ENCODE assay signal across 8 cellular contexts in genomic region chr22:49826603-49827306, GRCh38. TPM values are rescaled to one million over a fixed set of nuclear protein-coding genes. Genes with fewer than 3 reads are reported as not detected.
DNase-seq lines count a peak whose midpoint lies in the region; ATAC-seq and TF ChIP-seq lines count a peak whose summit lies in the region.

No MANE protein-coding gene starts in this region.

- intact Hi-C loops in right lobe of liver (cut with DNase I): no loop called here

- H3K36me3 ChIP-seq in SJCRH30 (peaks cover 38% of the 10 kb centered on the region), right lobe of liver (peaks cover 6 to 23% (median 16%) of the 10 kb centered on the region in 4 donors)

- DNase-seq in activated naive CD4-positive, alpha-beta T cell treated with Interleukin-2 at 50 U/mL for 16 hours: peak; percentile 39
- DNase-seq in activated naive CD4-positive, alpha-beta T cell (lab: John Stamatoyannopoulos, UW): no peak
- DNase-seq in SJCRH30 (peak; percentile 46 to 53), choroid plexus epithelial cell (ENCODE audit: low read depth) (peak; percentile 56), right lobe of liver (peak; percentile 61 to 76 (median 66)), stromal cell of bone marrow (ENCODE audit: low read depth) (peak; percentile 31)

- H3K4me3 ChIP-seq in SJCRH30 (peak overlapping the region; percentile 81), choroid plexus epithelial cell (ENCODE audit: low read depth, low read length) (peak overlapping the region; percentile 72), right lobe of liver (peak overlapping the region; percentile 77 to 82 (median 78))

- under 1% methylated on average over 27 of the region's 92 CpGs for WGBS in right lobe of liver (ENCODE audit: insufficient coverage, low coverage, low lambda C conversion rate, missing lambda C conversion rate)

- ATAC-seq in right lobe of liver (peak; percentile 60 to 78 (median 64)), HG02973 (IDR thresholded peaks at IDR 0.05; ENCODE audit: unreplicated experiment) (no peak), HG03378 (IDR thresholded peaks at IDR 0.05; ENCODE audit: unreplicated experiment) (no peak)

- H3K27me3 ChIP-seq in SJCRH30 (no peaks in the 10 kb centered on the region), right lobe of liver (no peaks in the 10 kb centered on the region)

- H3K4me1 ChIP-seq in SJCRH30 (peaks cover 9% of the 10 kb centered on the region; the same call in 1 of the 2 replicates), right lobe of liver (peaks cover 0 to 25% (median 7%) of the 10 kb centered on the region in 4 donors)

- H3K27ac ChIP-seq in SJCRH30 (peak overlapping the region; percentile 35), right lobe of liver (peak overlapping the region; percentile 50 to 75 (median 65))

- no peak for TF ChIP-seq POLR2A in right lobe of liver (IDR thresholded peaks at IDR 0.05)

- TF ChIP-seq CTCF in choroid plexus epithelial cell (conservative IDR thresholded peaks at IDR 0.05; ENCODE audit: low read depth, low read length) (no peak), right lobe of liver (IDR thresholded peaks at IDR 0.05) (no peak)

- no peaks in the 10 kb centered on the region for H3K9me3 ChIP-seq in SJCRH30 (replicated peaks)
- H3K9me3 ChIP-seq in right lobe of liver: no peaks in the 10 kb centered on the region

RNA-seq across cellular contexts. Expression of gene BRD1, which starts 0.9 kb away (rescaled TPM):
- 41.0 and 44.7 TPM in 2 replicates for total RNA-seq in SJCRH30 (2014; rRNA removed; shearing (Covaris generic))
- total RNA-seq in right lobe of liver: 10 to 100 TPM in 5 of 6 experiments, 1 to 10 TPM in 1; 9.3 to 17.8 (median 11.6) TPM

RNA-seq across cellular contexts. Expression of gene ZBED4, which starts 26.9 kb away (rescaled TPM):
- total RNA-seq in SJCRH30 (2014; rRNA removed; shearing (Covaris generic)): 48.7 and 53.2 TPM in 2 replicates
- total RNA-seq in right lobe of liver: 1 to 10 TPM; 4.1 to 9.3 (median 5.2) TPM

Comparison
In these comparisons a context has a peak if more than half of its experiments do, and no peak if none do; other contexts are left out.
1. DNase-seq: peak in activated naive CD4-positive, alpha-beta T cell treated with Interleukin-2 at 50 U/mL for 16 hours (single experiment), SJCRH30 (2 of 2), choroid plexus epithelial cell (single experiment), right lobe of liver (3 of 3) and stromal cell of bone marrow (single experiment); none in activated naive CD4-positive, alpha-beta T cell (0 of 4).
2. ATAC-seq: peak in right lobe of liver (4 of 4); none in HG02973 (single experiment) and HG03378 (single experiment).
3. Peak in every context shown above with its lines, with median percentiles within 50 percentile points of each other: H3K4me3 ChIP-seq.